Comparison of ENCODE assay signal across 1 cellular context in the genomic region with DNA sequence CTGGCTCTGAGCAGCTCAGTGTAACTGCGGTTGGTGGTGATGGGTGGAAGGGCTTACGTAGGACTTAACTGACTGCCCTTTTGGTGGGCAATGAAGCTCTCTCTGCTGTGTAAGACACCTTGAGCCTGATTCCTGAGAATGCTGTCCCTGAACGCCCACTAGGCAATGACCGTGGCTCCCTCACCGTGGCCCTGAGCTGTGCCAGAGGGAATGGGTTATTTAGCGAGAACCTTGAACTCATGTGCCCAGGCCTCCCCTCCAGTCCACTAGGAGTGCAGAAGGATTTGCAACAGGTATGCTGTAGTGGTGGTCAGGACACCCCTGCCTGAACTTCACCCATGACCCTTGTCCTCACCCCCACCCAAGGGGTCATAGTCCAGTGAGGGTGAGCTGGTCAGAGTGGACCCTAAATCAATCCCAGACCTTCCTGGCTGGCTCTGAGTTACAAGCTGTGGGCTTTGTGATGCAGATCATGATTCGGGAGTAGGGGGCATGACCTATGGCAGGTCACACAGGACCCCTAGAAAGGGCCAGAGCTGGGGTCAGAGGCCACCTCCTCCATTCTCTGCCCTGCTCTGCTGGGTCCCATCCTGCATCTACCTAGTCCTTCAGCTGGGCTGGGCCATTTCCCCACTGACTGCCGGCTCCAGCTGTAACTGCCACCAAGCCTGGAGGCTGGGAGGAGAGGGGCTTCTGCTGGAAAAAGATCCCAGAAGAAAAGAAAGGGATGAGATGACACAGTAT.
TF ChIP-seq lines count a peak whose summit lies in the region.

No MANE protein-coding gene starts in this region.

TF ChIP-seq in K562, 482 proteins besides CTCF, POLR2A, EP300 and RAD21:
- TF ChIP-seq TBL1XR1 (IDR thresholded peaks at IDR 0.05; ENCODE audit: low read length in 2 of 2) (no peak), NR2C2 (CRISPR knock-in tag; IDR thresholded peaks at IDR 0.05) (no peak), NR2C2 (tag; IDR thresholded peaks at IDR 0.05) (peak; percentile 10; the same call in 1 of the 2 replicates)
TF ChIP-seq in K562: peak in this region for 1.
